In genomic region chr16:14102925-14103720, GRCh38 we compare ENCODE assay signal across 18 cellular contexts. TPM values are rescaled to one million over a fixed set of nuclear protein-coding genes. Genes with fewer than 3 reads are reported as not detected.
A peak's percentile ranks its signal among the peaks of the same experiment; 100 is the strongest.
DNase-seq lines count a peak whose midpoint lies in the region; ATAC-seq and TF ChIP-seq lines count a peak whose summit lies in the region.
"Had no signal": no experiment of that assay in that cellular context is flagged by ENCODE, and none has a peak within 500 bp of the region (broad histone marks: within the 10 kb centered on the region; RNA-seq: fewer than 3 reads in every experiment).

No MANE protein-coding gene starts in this region.

- ATAC-seq in GM23338: no peak
- ATAC-seq: K562 had no signal

- H3K27ac Mint-ChIP-seq in GM23338: no peak overlapping the region; the same call in 1 of the 2 replicates
- H3K27ac Mint-ChIP-seq in endothelial cell (ENCODE audit: unreplicated experiment): peak overlapping the region; percentile 85

- WGBS in mesodermal cell (ENCODE audit: insufficient coverage in 2 of 2), 2 experiments: 100% methylated on average over 1 of the region's 2 CpGs
- WGBS in smooth muscle cell (ENCODE audit: low lambda C conversion rate): 67% methylated on average over 2 of the region's 2 CpGs

- no peaks in the 10 kb centered on the region for H3K27me3 Mint-ChIP-seq in GM23338 (ENCODE audit: insufficient read depth, low read depth, poor library complexity)
- no peaks in the 10 kb centered on the region for H3K27me3 Mint-ChIP-seq in endothelial cell (ENCODE audit: unreplicated experiment)
- H3K27me3 Mint-ChIP-seq: CD4-positive, CD25-positive, alpha-beta regulatory T cell had no signal

- H4K20me1 ChIP-seq in GM23338 (replicated peaks; ENCODE audit: insufficient read depth) (peaks cover 26% of the 10 kb centered on the region), smooth muscle cell (ENCODE audit: low read depth) (peaks cover 90% of the 10 kb centered on the region)

- H2AFZ ChIP-seq in GM23338 (no peak overlapping the region), smooth muscle cell (ENCODE audit: low read depth) (no peak overlapping the region)
- H2AFZ ChIP-seq: GM23248, PC-9 had no signal

- H3K4me1 ChIP-seq in GM23338 (ENCODE audit: insufficient read depth): peaks cover 12% of the 10 kb centered on the region
- peaks cover 18% of the 10 kb centered on the region for H3K4me1 ChIP-seq in mesodermal cell (ENCODE audit: control insufficient read depth, insufficient read depth, low read length, poor library complexity, severe bottlenecking)
- H3K4me1 ChIP-seq in smooth muscle cell (ENCODE audit: low read depth): peaks cover 13% of the 10 kb centered on the region
- H3K4me1 ChIP-seq in SJCRH30: no peaks in the 10 kb centered on the region

- TF ChIP-seq CTCF in GM23338 (conservative IDR thresholded peaks at IDR 0.05; ENCODE audit: low read depth in 2 of 2) (no peak), endothelial cell (IDR thresholded peaks at IDR 0.05; ENCODE audit: unreplicated experiment) (no peak), smooth muscle cell (IDR thresholded peaks at IDR 0.05; ENCODE audit: borderline replicate concordance, insufficient read depth, poor library complexity, severe bottlenecking) (no peak)

- H3K79me2 ChIP-seq in GM23338 (replicated peaks; ENCODE audit: insufficient read depth) (peaks cover 95% of the 10 kb centered on the region), smooth muscle cell (ENCODE audit: low read depth) (peaks cover 92% of the 10 kb centered on the region)

- no peak overlapping the region for H3K9ac ChIP-seq in smooth muscle cell (ENCODE audit: low read depth)
- H3K9ac ChIP-seq: GM23248 had no signal

- H3K36me3 Mint-ChIP-seq in GM23338 (ENCODE audit: low read depth): no peaks in the 10 kb centered on the region
- H3K36me3 Mint-ChIP-seq in endothelial cell (ENCODE audit: low read depth, unreplicated experiment): no peaks in the 10 kb centered on the region
- H3K36me3 Mint-ChIP-seq: CD4-positive, CD25-positive, alpha-beta regulatory T cell had no signal

- H3K36me3 ChIP-seq in GM23338 (ENCODE audit: insufficient read depth): no peaks in the 10 kb centered on the region
- no peaks in the 10 kb centered on the region for H3K36me3 ChIP-seq in mesodermal cell (ENCODE audit: control insufficient read depth, insufficient read depth, low read length)
- H3K36me3 ChIP-seq in smooth muscle cell (ENCODE audit: low read depth): no peaks in the 10 kb centered on the region
- no peaks in the 10 kb centered on the region; the same call in 1 of the 2 replicates for H3K36me3 ChIP-seq in SJCRH30

- DNase-seq in GM23338 (ENCODE audit: low spot score): no peak
- DNase-seq in endothelial cell (ENCODE audit: low spot score): no peak
- no peak for DNase-seq in smooth muscle cell (lab: John Stamatoyannopoulos, UW; ENCODE audit: unreplicated experiment)
- no peak for DNase-seq in SJCRH30
- DNase-seq in HuH-7.5 (ENCODE audit: low spot score): no peak
- no peak for DNase-seq in T-helper 2 cell
- DNase-seq in NCI-H2107 (lab: John Stamatoyannopoulos, UW): no peak
- DNase-seq: ACHN; Calu3; CD4-positive, CD25-positive, alpha-beta regulatory T cell; GM23248; NCI-H1092; NCI-H1694; NCI-H69; PC-9 had no signal

- no peak overlapping the region for H3K4me3 Mint-ChIP-seq in GM23338
- no peak overlapping the region for H3K4me3 Mint-ChIP-seq in endothelial cell (ENCODE audit: unreplicated experiment)
- H3K4me3 Mint-ChIP-seq: CD4-positive, CD25-positive, alpha-beta regulatory T cell had no signal

- H3K27ac ChIP-seq in GM23338 (ENCODE audit: low read depth): no peak overlapping the region
- H3K27ac ChIP-seq in mesodermal cell (ENCODE audit: low read depth, low read length, severe bottlenecking): peak overlapping the region; percentile 19
- H3K27ac ChIP-seq in smooth muscle cell (ENCODE audit: low read depth): no peak overlapping the region
- no peak overlapping the region for H3K27ac ChIP-seq in SJCRH30
- H3K27ac ChIP-seq: GM23248, PC-9 had no signal

- no peaks in the 10 kb centered on the region for H3K9me3 ChIP-seq in mesodermal cell (ENCODE audit: control insufficient read depth, low read length)
- no peaks in the 10 kb centered on the region for H3K9me3 ChIP-seq in smooth muscle cell (replicated peaks; ENCODE audit: low read depth)
- no peaks in the 10 kb centered on the region for H3K9me3 ChIP-seq in SJCRH30 (replicated peaks)

- H3F3A ChIP-seq in GM23338 (replicated peaks; ENCODE audit: low read depth) (no peaks in the 10 kb centered on the region), smooth muscle cell (ENCODE audit: low read depth) (no peaks in the 10 kb centered on the region)

- 0 out of 2 replicates have a peak overlapping the region, but pooled peaks have one; percentile 30 for H3K4me2 ChIP-seq in GM23338
- H3K4me2 ChIP-seq in smooth muscle cell: peak overlapping the region; percentile 16
- H3K4me2 ChIP-seq: PC-9 had no signal

- no peak overlapping the region for H3K4me3 ChIP-seq in GM23338
- no peak overlapping the region for H3K4me3 ChIP-seq in mesodermal cell (ENCODE audit: extremely low read depth, insufficient read depth, low read length, poor library complexity, severe bottlenecking)
- H3K4me3 ChIP-seq in smooth muscle cell: no peak overlapping the region
- no peak overlapping the region for H3K4me3 ChIP-seq in SJCRH30
- H3K4me3 ChIP-seq: GM12878, GM23248, K562, PC-9 had no signal

- H3K9me2 ChIP-seq in GM23338 (ENCODE audit: insufficient read depth): no peaks in the 10 kb centered on the region

- H3K4me1 Mint-ChIP-seq in GM23338: peaks cover 27% of the 10 kb centered on the region
- H3K4me1 Mint-ChIP-seq in endothelial cell (ENCODE audit: unreplicated experiment): peaks cover 25% of the 10 kb centered on the region

- H3K9me3 Mint-ChIP-seq in GM23338 (no peaks in the 10 kb centered on the region), endothelial cell (ENCODE audit: unreplicated experiment) (no peaks in the 10 kb centered on the region)

- no peaks in the 10 kb centered on the region for H3K27me3 ChIP-seq in GM23338 (ENCODE audit: insufficient read depth)
- H3K27me3 ChIP-seq in smooth muscle cell (ENCODE audit: low read depth): no peaks in the 10 kb centered on the region
- no peaks in the 10 kb centered on the region for H3K27me3 ChIP-seq in SJCRH30

TF ChIP-seq in GM23338, 12 proteins besides CTCF, POLR2A, EP300 and RAD21 (continues in another document):
- TF ChIP-seq ETS1 (IDR thresholded peaks at IDR 0.05) (no peak), EZH2phosphoT487 (IDR thresholded peaks at IDR 0.05; ENCODE audit: unreplicated experiment) (no peak), POLR2AphosphoS5 (IDR thresholded peaks at IDR 0.05; ENCODE audit: low read depth) (no peak), JUNB (IDR thresholded peaks at IDR 0.05; ENCODE audit: unreplicated experiment) (no peak), ZNF331 (CRISPR knock-in tag; IDR thresholded peaks at IDR 0.05; ENCODE audit: low read depth) (no peak), STAT1 (IDR thresholded peaks at IDR 0.05; ENCODE audit: unreplicated experiment) (no peak), ZNF114 (CRISPR knock-in tag; IDR thresholded peaks at IDR 0.05) (no peak)
- TF ChIP-seq, protein P1, sequence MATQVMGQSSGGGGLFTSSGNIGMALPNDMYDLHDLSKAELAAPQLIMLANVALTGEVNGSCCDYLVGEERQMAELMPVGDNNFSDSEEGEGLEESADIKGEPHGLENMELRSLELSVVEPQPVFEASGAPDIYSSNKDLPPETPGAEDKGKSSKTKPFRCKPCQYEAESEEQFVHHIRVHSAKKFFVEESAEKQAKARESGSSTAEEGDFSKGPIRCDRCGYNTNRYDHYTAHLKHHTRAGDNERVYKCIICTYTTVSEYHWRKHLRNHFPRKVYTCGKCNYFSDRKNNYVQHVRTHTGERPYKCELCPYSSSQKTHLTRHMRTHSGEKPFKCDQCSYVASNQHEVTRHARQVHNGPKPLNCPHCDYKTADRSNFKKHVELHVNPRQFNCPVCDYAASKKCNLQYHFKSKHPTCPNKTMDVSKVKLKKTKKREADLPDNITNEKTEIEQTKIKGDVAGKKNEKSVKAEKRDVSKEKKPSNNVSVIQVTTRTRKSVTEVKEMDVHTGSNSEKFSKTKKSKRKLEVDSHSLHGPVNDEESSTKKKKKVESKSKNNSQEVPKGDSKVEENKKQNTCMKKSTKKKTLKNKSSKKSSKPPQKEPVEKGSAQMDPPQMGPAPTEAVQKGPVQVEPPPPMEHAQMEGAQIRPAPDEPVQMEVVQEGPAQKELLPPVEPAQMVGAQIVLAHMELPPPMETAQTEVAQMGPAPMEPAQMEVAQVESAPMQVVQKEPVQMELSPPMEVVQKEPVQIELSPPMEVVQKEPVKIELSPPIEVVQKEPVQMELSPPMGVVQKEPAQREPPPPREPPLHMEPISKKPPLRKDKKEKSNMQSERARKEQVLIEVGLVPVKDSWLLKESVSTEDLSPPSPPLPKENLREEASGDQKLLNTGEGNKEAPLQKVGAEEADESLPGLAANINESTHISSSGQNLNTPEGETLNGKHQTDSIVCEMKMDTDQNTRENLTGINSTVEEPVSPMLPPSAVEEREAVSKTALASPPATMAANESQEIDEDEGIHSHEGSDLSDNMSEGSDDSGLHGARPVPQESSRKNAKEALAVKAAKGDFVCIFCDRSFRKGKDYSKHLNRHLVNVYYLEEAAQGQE (IDR thresholded peaks at IDR 0.05; ENCODE audit: unreplicated experiment): no peak

RNA-seq across cellular contexts. Expression of gene MRTFB, which starts 32.0 kb away (rescaled TPM):
- total RNA-seq in GM23338 (2014; rRNA removed; shearing (Covaris generic)): 22.2 and 22.4 TPM in 2 replicates
- 9.7 and 13.9 TPM in 2 replicates for polyA plus RNA-seq in GM23338 (2016; fragmentation: Nextera tagmentation; extraction: Ambion mirVana)
- 51.3 TPM for total RNA-seq in endothelial cell (ENCODE audit: unreplicated experiment)
- polyA plus RNA-seq in mesodermal cell (2013, experiment 1 of 2): 17.2 TPM
- 17.7 TPM for polyA plus RNA-seq in mesodermal cell (2013, experiment 2 of 2)
- 20.7 and 22.6 TPM in 2 replicates for total RNA-seq in smooth muscle cell
- 6.8 and 9.7 TPM in 2 replicates for polyA plus RNA-seq in smooth muscle cell
- total RNA-seq in SJCRH30 (2014; rRNA removed; shearing (Covaris generic)): 10.3 and 16.1 TPM in 2 replicates
